ENCODE assay signal across 27 cellular contexts in the genomic region with DNA sequence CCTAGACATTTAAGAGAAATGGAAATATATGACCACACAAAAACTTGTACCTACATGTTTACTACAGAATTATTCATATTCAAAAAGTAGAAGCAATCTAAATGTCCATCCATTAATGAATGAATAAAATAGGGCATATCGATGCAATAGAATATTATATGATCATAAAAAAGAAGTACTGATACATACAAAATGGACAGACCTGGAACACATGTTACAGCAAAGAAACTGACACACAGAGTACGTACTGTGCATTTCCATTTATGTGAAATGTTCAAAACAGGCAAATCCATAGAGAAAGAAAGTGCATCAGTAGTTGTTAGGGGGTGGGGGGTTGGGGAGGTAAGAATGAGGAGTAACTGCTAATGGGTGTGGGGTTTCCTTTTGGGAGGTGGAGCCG.
"Had no signal": no experiment of that assay in that cellular context is flagged by ENCODE, and none has a peak within 500 bp of the region (broad histone marks: within the 10 kb centered on the region; RNA-seq: fewer than 3 reads in every experiment).

No MANE protein-coding gene starts in this region.

- H3K4me3 ChIP-seq: colonic mucosa, coronary artery, dorsolateral prefrontal cortex, esophagus muscularis mucosa, esophagus squamous epithelium, gastrocnemius medialis, gastroesophageal sphincter, heart left ventricle, heart right ventricle, hepatocyte had no signal

- FAIRE-seq: endometrium, endothelial cell of umbilical vein, frontal cortex had no signal

- H3K27ac ChIP-seq: colonic mucosa, coronary artery, dorsolateral prefrontal cortex, epithelial cell of prostate, esophagus muscularis mucosa, esophagus squamous epithelium, foreskin keratinocyte, gastrocnemius medialis, gastroesophageal sphincter, heart left ventricle, heart right ventricle, hepatocyte had no signal

- ATAC-seq: effector memory CD8-positive, alpha-beta T cell; esophagus mucosa; foreskin keratinocyte; gastrocnemius medialis; gastroesophageal sphincter; heart left ventricle; heart right ventricle had no signal

- DNase-seq: colonic mucosa; cortex of kidney; dermis blood vessel endothelial cell; dorsolateral prefrontal cortex; effector CD4-positive, alpha-beta T cell; effector CD8-positive, alpha-beta T cell; effector memory CD4-positive, alpha-beta T cell; effector memory CD8-positive, alpha-beta T cell; endodermal cell; erythroblast; esophagus squamous epithelium; foreskin fibroblast; foreskin melanocyte; gastrocnemius medialis; glutamatergic neuron; heart left ventricle; heart right ventricle had no signal

- H3K9me3 ChIP-seq: colonic mucosa, esophagus muscularis mucosa, esophagus squamous epithelium, gastrocnemius medialis, gastroesophageal sphincter, heart right ventricle had no signal

- H3K36me3 ChIP-seq: colonic mucosa had no signal

- H3K4me1 ChIP-seq: colonic mucosa, esophagus squamous epithelium, gastrocnemius medialis, heart right ventricle had no signal
